In genomic region chr11:2836335-2837095, GRCh38 we compare ENCODE assay signal across 20 cellular contexts. TPM values are rescaled to one million over a fixed set of nuclear protein-coding genes. Genes with fewer than 3 reads are reported as not detected.
DNase-seq lines count a peak whose midpoint lies in the region; ATAC-seq, FAIRE-seq and TF ChIP-seq lines count a peak whose summit lies in the region.
"Had no signal": no experiment of that assay in that cellular context is flagged by ENCODE, and none has a peak within 500 bp of the region (broad histone marks: within the 10 kb centered on the region; RNA-seq: fewer than 3 reads in every experiment).

No MANE protein-coding gene starts in this region.

- no peak for TF ChIP-seq EP300 in K562 (IDR thresholded peaks at IDR 0.05; ENCODE audit: low read length)

- H4K20me1 ChIP-seq in K562 (replicated peaks; ENCODE audit: control insufficient read depth, insufficient read depth, low read length): no peaks in the 10 kb centered on the region

- no peak for FAIRE-seq in K562 (lab: Jason Lieb, UNC)
- no peak for FAIRE-seq in GM12891 (lab: Jason Lieb, UNC)
- FAIRE-seq: A549, GM19239, HTR-8/SVneo had no signal

- H3K4me2 ChIP-seq in K562 (ENCODE audit: insufficient read depth, low read length): peak overlapping the region; percentile 10; the same call in 1 of the 2 replicates
- H3K4me2 ChIP-seq: A549, SK-N-SH had no signal

- H3K9me3 ChIP-seq in heart left ventricle (no peaks in the 10 kb centered on the region), K562 (replicated peaks; ENCODE audit: control insufficient read depth, insufficient read depth, low read depth, low read length) (no peaks in the 10 kb centered on the region), thyroid gland (no peaks in the 10 kb centered on the region)
- H3K9me3 ChIP-seq: A549, SK-N-SH, testis had no signal

- H3K27me3 Mint-ChIP-seq in memory B cell: no peaks in the 10 kb centered on the region
- H3K27me3 Mint-ChIP-seq: B cell had no signal

- no peak for ATAC-seq in heart left ventricle
- ATAC-seq in K562: peak; percentile 7; the same call in 2 of the 3 replicates
- no peak for ATAC-seq in memory B cell (ENCODE audit: low read depth)
- ATAC-seq in HG02973 (IDR thresholded peaks at IDR 0.05; ENCODE audit: unreplicated experiment): no peak
- ATAC-seq: stimulated activated naive B cell treated with anti-CD40 and anti-IgM and Interleukin-4, amounts not matched to agents 10 μg/mL and 1 μg/mL and 100 μg/mL, for 72 hours had no signal

- H3K9ac ChIP-seq in K562 (ENCODE audit: insufficient read depth in 1 of 2, low read depth in 2 of 2, low read length in 2 of 2): peak overlapping the region in 1 of 2 experiments; percentile 88; a peak in 2 of 4 replicates
- H3K9ac ChIP-seq: SK-N-SH had no signal

- no peaks in the 10 kb centered on the region for H3K9me3 Mint-ChIP-seq in memory B cell
- H3K9me3 Mint-ChIP-seq: stimulated activated naive B cell treated with anti-CD40 and anti-IgM and Interleukin-4, amounts not matched to agents 10 μg/mL and 1 μg/mL and 100 μg/mL, for 72 hours; T-helper 1 cell treated with Interleukin-12 subunit alpha and Interleukin-12 subunit beta and Interleukin-4 antibody, amounts not matched to agents 30 μg/mL and 1 μg/mL, for 36 hours had no signal

- POLR2A ChIA-PET in K562 (lab: Yijun Ruan, JAX): interaction anchor here (1.0 to 1.1 kb wide), 3 partner anchors 25 to 137 kb away, joined by 3 to 4 read pairs (median 3); partner anchors contain the start of genes CDKN1C and KCNQ1OT1

- no peak for TF ChIP-seq POLR2A in heart left ventricle (IDR thresholded peaks at IDR 0.05)
- no peak for TF ChIP-seq POLR2A in K562 (conservative IDR thresholded peaks at IDR 0.05)
- TF ChIP-seq POLR2A in thyroid gland (IDR thresholded peaks at IDR 0.05): no peak
- TF ChIP-seq POLR2A in GM12891 (IDR thresholded peaks at IDR 0.05; ENCODE audit: low read depth, low read length): no peak

- H3K27ac Mint-ChIP-seq in memory B cell: peak overlapping the region; percentile 78
- H3K27ac Mint-ChIP-seq: B cell; stimulated activated naive B cell treated with anti-CD40 and anti-IgM and Interleukin-4, amounts not matched to agents 10 μg/mL and 1 μg/mL and 100 μg/mL, for 72 hours; T-helper 1 cell treated with Interleukin-12 subunit alpha and Interleukin-12 subunit beta and Interleukin-4 antibody, amounts not matched to agents 30 μg/mL and 1 μg/mL, for 36 hours had no signal

- H3K27ac ChIP-seq in heart left ventricle (peak overlapping the region in 10 of 12 donors; percentile 57 to 78 (median 66)), K562 (ENCODE audit: extremely low read depth, low read depth, low read length) (no peak overlapping the region), thyroid gland (no peak overlapping the region)
- H3K27ac ChIP-seq: A549, RWPE1, testis had no signal

- H3K79me2 ChIP-seq in K562 (ENCODE audit: control insufficient read depth, insufficient read depth, low read length): no peaks in the 10 kb centered on the region

- H3K36me3 ChIP-seq in heart left ventricle (no peaks in the 10 kb centered on the region), K562 (ENCODE audit: control insufficient read depth, insufficient read depth, low read length) (no peaks in the 10 kb centered on the region), thyroid gland (no peaks in the 10 kb centered on the region)

- no peak overlapping the region for H3K4me3 Mint-ChIP-seq in memory B cell
- H3K4me3 Mint-ChIP-seq: B cell; stimulated activated naive B cell treated with anti-CD40 and anti-IgM and Interleukin-4, amounts not matched to agents 10 μg/mL and 1 μg/mL and 100 μg/mL, for 72 hours; T-helper 1 cell treated with Interleukin-12 subunit alpha and Interleukin-12 subunit beta and Interleukin-4 antibody, amounts not matched to agents 30 μg/mL and 1 μg/mL, for 36 hours had no signal

- peaks cover 9% of the 10 kb centered on the region for H3K36me3 Mint-ChIP-seq in memory B cell
- H3K36me3 Mint-ChIP-seq: stimulated activated naive B cell treated with anti-CD40 and anti-IgM and Interleukin-4, amounts not matched to agents 10 μg/mL and 1 μg/mL and 100 μg/mL, for 72 hours had no signal

- peak overlapping the region; percentile 77 for H2AFZ ChIP-seq in K562 (ENCODE audit: low read depth, low read length)

- peaks cover 7% of the 10 kb centered on the region for H3K4me1 Mint-ChIP-seq in memory B cell
- H3K4me1 Mint-ChIP-seq: B cell; stimulated activated naive B cell treated with anti-CD40 and anti-IgM and Interleukin-4, amounts not matched to agents 10 μg/mL and 1 μg/mL and 100 μg/mL, for 72 hours had no signal

- intact Hi-C loops in heart left ventricle (cut with DNase I): loop anchor here in 1 of 10 donors (5.0 kb wide), 1 partner anchor 46 kb away; no protein-coding TSS in a partner anchor
- intact Hi-C loops in cardiac septum (cut with DNase I): loop anchor here (5.0 kb wide), 1 partner anchor 46 kb away; no protein-coding TSS in a partner anchor
- intact Hi-C loops in K562 (cut with micrococcal nuclease): no loop called here
- intact Hi-C loops in thyroid gland (cut with DNase I): no loop called here

- TF ChIP-seq CTCF in heart left ventricle (IDR thresholded peaks at IDR 0.05): no peak
- no peak for TF ChIP-seq CTCF in K562 (IDR thresholded peaks at IDR 0.05 in 2 of 3, conservative IDR thresholded peaks at IDR 0.05 in 1 of 3; ENCODE audit: insufficient read depth in 2 of 3, low read depth in 1 of 3, low read length in 3 of 3)
- no peak for TF ChIP-seq CTCF in thyroid gland (IDR thresholded peaks at IDR 0.05)

- no TSS peak for BruUV-seq in K562 (replicated peaks; lab: Mats Ljungman, UMichigan)

- in situ Hi-C loops in K562 (cut with MboI): no loop called here

- DNase-seq in heart left ventricle (no peak), cardiac septum (ENCODE audit: low spot score) (no peak), K562 (ENCODE audit: extremely low read depth in 1 of 4, low spot score in 3 of 4) (peak in 2 of 4 experiments; percentile 32 to 33), memory B cell (ENCODE audit: low spot score in 2 of 2) (no peak), thyroid gland (peak; percentile 26 to 35), GDM1 (lab: John Stamatoyannopoulos, UW) (no peak), GM12891 (ENCODE audit: insufficient read length, low spot score) (no peak)
- DNase-seq: activated gamma-delta T cell; activated T-cell treated with anti-CD3 and anti-CD28 coated beads, Interleukin-2, amount 50 U/mL, for 1 hour; stimulated activated CD4-positive, alpha-beta T cell treated with anti-CD3 and anti-CD28 coated beads, Interleukin-15, amount 100 ng/mL, for 24 hours; stimulated activated naive B cell treated with anti-CD40 and anti-IgM and Interleukin-4, amounts not matched to agents 10 μg/mL and 1 μg/mL and 100 μg/mL, for 72 hours had no signal

- H3K4me1 ChIP-seq in heart left ventricle: peaks cover 6 to 50% (median 25%) of the 10 kb centered on the region in 12 donors
- H3K4me1 ChIP-seq in K562 (replicated peaks in 1 of 2; ENCODE audit: control insufficient read depth in 2 of 2, insufficient read depth in 2 of 2, low read length in 2 of 2): peaks cover 10 to 84% of the 10 kb centered on the region in 2 experiments
- H3K4me1 ChIP-seq in thyroid gland: peaks cover 9 to 15% of the 10 kb centered on the region in 2 donors
- H3K4me1 ChIP-seq: A549 had no signal

- no peaks in the 10 kb centered on the region for H3K9me1 ChIP-seq in K562 (ENCODE audit: control insufficient read depth, insufficient read depth, low read length)

- no peak for TF ChIP-seq RAD21 in K562 (CRISPR knock-in tag; conservative IDR thresholded peaks at IDR 0.05 in 1 of 2, IDR thresholded peaks at IDR 0.05 in 1 of 2)

- H3K4me3 ChIP-seq in heart left ventricle (no peak overlapping the region), K562 (no peak overlapping the region), thyroid gland (replicated peaks in 1 of 3) (no peak overlapping the region)
- H3K4me3 ChIP-seq: A549, testis had no signal

- 71 to 82% (median 78%) methylated on average over 22 to 23 of the region's 23 CpGs for WGBS in heart left ventricle, 4 donors
- WGBS in K562 (ENCODE audit: insufficient coverage, low coverage, missing lambda C conversion rate): 29% methylated on average over 21 of the region's 23 CpGs
- WGBS in thyroid gland, 2 donors: 77 to 79% methylated on average over 22 of the region's 23 CpGs

- H3K27me3 ChIP-seq in heart left ventricle (no peaks in the 10 kb centered on the region), K562 (ENCODE audit: control insufficient read depth in 2 of 2, insufficient read depth in 2 of 2, low read length in 2 of 2) (peaks cover 0 to 13% of the 10 kb centered on the region in 2 experiments; a peak in 2 of 5 replicates), thyroid gland (no peaks in the 10 kb centered on the region)
- H3K27me3 ChIP-seq: testis had no signal

- CTCF ChIA-PET in K562 (lab: Yijun Ruan, JAX; ENCODE audit: low intra/inter-chr PET ratio): no interaction called here

TF ChIP-seq in K562, 482 proteins besides CTCF, POLR2A, EP300 and RAD21 (continues in another document):
- no peak for TF ChIP-seq DDX20 (tag; IDR thresholded peaks at IDR 0.05; ENCODE audit: low read depth)

TF ChIP-seq in GM12891, 5 proteins besides CTCF, POLR2A, EP300 and RAD21 (continues in another document):
- TF ChIP-seq POLR2AphosphoS5 (IDR thresholded peaks at IDR 0.05; ENCODE audit: low read depth, low read length): no peak
- TF ChIP-seq POU2F2 (IDR thresholded peaks at IDR 0.05; ENCODE audit: low read depth, low read length): no peak
- no peak for TF ChIP-seq SPI1 (IDR thresholded peaks at IDR 0.05; ENCODE audit: low read depth, low read length)

RNA-seq across cellular contexts. Expression of gene CDKN1C, which starts 49.1 kb away (rescaled TPM):
- total RNA-seq in heart left ventricle (10 to 100 TPM; 18.8 to 39.1 (median 33.4) TPM), cardiac septum (11.5 TPM), K562 (2014; rRNA removed) (19.2 and 23.5 TPM in 2 replicates), K562 (2014; rRNA removed; fragmentation: Illumina TruSeq; extraction: Trizol) (3.5 and 4.0 TPM in 2 replicates), K562 (2015; rRNA removed; fragmentation: Illumina TruSeq; extraction: Trizol) (2.8 and 3.5 TPM in 2 replicates), K562 (2021) (21.1 and 21.9 TPM in 2 replicates), thyroid gland (10 to 100 TPM; 12.6 to 29.7 (median 16.8) TPM)
- polyA plus RNA-seq in heart left ventricle (10 to 100 TPM; 31.4 to 42.5 TPM), K562 (2011; rRNA removed) (9.2 and 17.4 TPM in 2 replicates), K562 (2014; fragmentation: Illumina TruSeq; extraction: Trizol) (3.9 and 5.2 TPM in 2 replicates), K562 (2014; fragmentation: Nextera tagmentation; extraction: Ambion mirVana) (10 to 100 TPM in 1 of 2 experiments, 1 to 10 TPM in 1; 9.3 to 18.7 TPM), K562 (2014; rRNA removed) (11.0 and 13.0 TPM in 2 replicates)
- total RNA-seq in K562 (2011; cell fraction: chromatin; rRNA removed; ENCODE audit: low replicate concordance): 7.1 and 13.9 TPM in 2 replicates
- 20.5 and 24.5 TPM in 2 replicates for total RNA-seq in K562 (2011; cell fraction: nucleolus; rRNA removed)
- 10.9 and 11.1 TPM in 2 replicates for total RNA-seq in K562 (2011; cell fraction: nucleoplasm; rRNA removed)
- polyA plus RNA-seq in K562 (2011; cell fraction: cytosol; rRNA removed): 12.9 and 29.1 TPM in 2 replicates
- 25.4 and 25.7 TPM in 2 replicates for polyA plus RNA-seq in K562 (2011; cell fraction: nucleus; rRNA removed)
- polyA plus RNA-seq in K562 (2012): 10.9 and 13.2 TPM in 2 replicates
- 4.8 and 6.4 TPM in 2 replicates for polyA minus RNA-seq in K562 (2011; rRNA and poly(A)+ RNA removed)
- polyA minus RNA-seq in K562 (2011; cell fraction: cytosol; rRNA and poly(A)+ RNA removed): 11.8 and 22.5 TPM in 2 replicates
- 7.5 and 8.9 TPM in 2 replicates for polyA minus RNA-seq in K562 (2011; cell fraction: nucleus; rRNA and poly(A)+ RNA removed)
- 0.15 TPM for polyA plus RNA-seq in GM12891 (2012; ENCODE audit: low read depth, missing spikeins)

Comparison
In these comparisons a context has a peak if more than half of its experiments do, and no peak if none do; other contexts are left out.
1. DNase-seq: peak in thyroid gland (2 of 2); none in heart left ventricle (0 of 5), cardiac septum (single experiment), memory B cell (0 of 2), GDM1 (single experiment) and GM12891 (single experiment).
2. H3K27ac ChIP-seq: peak in heart left ventricle (10 of 12); none in K562 (single experiment) and thyroid gland (0 of 3).